8 cellular contexts compared by ENCODE assay signal in genomic region chr5:108521841-108522506, GRCh38.
DNase-seq lines count a peak whose midpoint lies in the region; ATAC-seq and TF ChIP-seq lines count a peak whose summit lies in the region.

No MANE protein-coding gene starts in this region.

- no peaks in the 10 kb centered on the region for H3K9me2 ChIP-seq in hepatocyte (replicated peaks; ENCODE audit: insufficient read depth)

- no peaks in the 10 kb centered on the region for H3K4me1 ChIP-seq in CD8-positive, alpha-beta T cell (ENCODE audit: insufficient read depth, low read length)
- peaks cover 17% of the 10 kb centered on the region for H3K4me1 ChIP-seq in hepatocyte (ENCODE audit: insufficient read depth)

- CTCF ChIA-PET in CD8-positive, alpha-beta T cell (lab: Charles Lee): interaction anchor here (1.0 kb wide), 1 partner anchor 12 kb away, joined by 3 read pairs; no protein-coding TSS in a partner anchor
- CTCF ChIA-PET in activated CD8-positive, alpha-beta T cell treated with anti-CD3 and anti-CD28 coated beads, Interleukin-2, amount 10 ng/mL, durations not matched to agents 7 days and 5 days (lab: Charles Lee): no interaction called here

- H3K4me1 Mint-ChIP-seq in CD8-positive, alpha-beta T cell (ENCODE audit: low read depth): no peaks in the 10 kb centered on the region
- H3K4me1 Mint-ChIP-seq in activated CD8-positive, alpha-beta T cell treated with anti-CD3 and anti-CD28 coated beads, Interleukin-2, amount 10 ng/mL, durations not matched to agents 7 days and 5 days (ENCODE audit: low read depth): no peaks in the 10 kb centered on the region
- peaks cover 38% of the 10 kb centered on the region for H3K4me1 Mint-ChIP-seq in stimulated activated memory B cell treated with anti-CD40 and anti-IgM and Interleukin-4, amounts not matched to agents 10 μg/mL and 1 μg/mL and 100 μg/mL, for 72 hours

- 18% methylated on average over 4 of the region's 4 CpGs for WGBS in hepatocyte (ENCODE audit: low lambda C conversion rate, missing lambda C conversion rate)

- H3K27me3 ChIP-seq in CD8-positive, alpha-beta T cell (ENCODE audit: insufficient read depth, low read length): no peaks in the 10 kb centered on the region
- H3K27me3 ChIP-seq in hepatocyte: no peaks in the 10 kb centered on the region

- H3K4me2 ChIP-seq in hepatocyte: no peak overlapping the region

- no peak overlapping the region for H3K27ac ChIP-seq in CD8-positive, alpha-beta T cell (ENCODE audit: low read depth, low read length)
- no peak overlapping the region for H3K27ac ChIP-seq in hepatocyte

- POLR2A ChIA-PET in CD8-positive, alpha-beta T cell (lab: Charles Lee): no interaction called here
- POLR2A ChIA-PET in activated CD8-positive, alpha-beta T cell treated with anti-CD3 and anti-CD28 coated beads, Interleukin-2, amount 10 ng/mL, durations not matched to agents 7 days and 5 days (lab: Charles Lee): no interaction called here

- peaks cover 6% of the 10 kb centered on the region for H3K9me3 Mint-ChIP-seq in CD8-positive, alpha-beta T cell
- peaks cover 6% of the 10 kb centered on the region for H3K9me3 Mint-ChIP-seq in activated CD8-positive, alpha-beta T cell treated with anti-CD3 and anti-CD28 coated beads, Interleukin-2, amount 10 ng/mL, durations not matched to agents 7 days and 5 days (ENCODE audit: insufficient read depth)
- peaks cover 5% of the 10 kb centered on the region for H3K9me3 Mint-ChIP-seq in stimulated activated memory B cell treated with anti-CD40 and anti-IgM and Interleukin-4, amounts not matched to agents 10 μg/mL and 1 μg/mL and 100 μg/mL, for 72 hours

- no peaks in the 10 kb centered on the region for H3K36me3 Mint-ChIP-seq in CD8-positive, alpha-beta T cell
- no peaks in the 10 kb centered on the region for H3K36me3 Mint-ChIP-seq in activated CD8-positive, alpha-beta T cell treated with anti-CD3 and anti-CD28 coated beads, Interleukin-2, amount 10 ng/mL, durations not matched to agents 7 days and 5 days (ENCODE audit: low read depth)
- peaks cover 7% of the 10 kb centered on the region for H3K36me3 Mint-ChIP-seq in stimulated activated memory B cell treated with anti-CD40 and anti-IgM and Interleukin-4, amounts not matched to agents 10 μg/mL and 1 μg/mL and 100 μg/mL, for 72 hours

- H3K9me3 ChIP-seq in CD8-positive, alpha-beta T cell (ENCODE audit: low read length): peaks cover 3% of the 10 kb centered on the region
- no peaks in the 10 kb centered on the region for H3K9me3 ChIP-seq in hepatocyte (ENCODE audit: low read depth)

- no peaks in the 10 kb centered on the region for H4K20me1 ChIP-seq in hepatocyte (ENCODE audit: insufficient read depth, poor library complexity, severe bottlenecking)

- no peak overlapping the region for H3K4me3 ChIP-seq in CD8-positive, alpha-beta T cell (ENCODE audit: low read depth, low read length)
- H3K4me3 ChIP-seq in hepatocyte: no peak overlapping the region

- DNase-seq in CD8-positive, alpha-beta T cell: peak in 1 of 7 experiments; percentile 7
- DNase-seq in NCI-H2196 treated with DMSO at 0.1 percent for 48 hours (lab: John Stamatoyannopoulos, UW; ENCODE audit: unreplicated experiment) (peak; percentile 44), hepatocyte (ENCODE audit: low spot score) (peak; percentile 81), cortex of kidney (lab: John Stamatoyannopoulos, UW) (no peak)
- DNase-seq in activated CD8-positive, alpha-beta T cell treated with anti-CD3 and anti-CD28 coated beads, Interleukin-2, amount 10 ng/mL, durations not matched to agents 7 days and 5 days: peak; percentile 24

- no peak overlapping the region for H3K27ac Mint-ChIP-seq in CD8-positive, alpha-beta T cell
- H3K27ac Mint-ChIP-seq in activated CD8-positive, alpha-beta T cell treated with anti-CD3 and anti-CD28 coated beads, Interleukin-2, amount 10 ng/mL, durations not matched to agents 7 days and 5 days: no peak overlapping the region
- H3K27ac Mint-ChIP-seq in stimulated activated memory B cell treated with anti-CD40 and anti-IgM and Interleukin-4, amounts not matched to agents 10 μg/mL and 1 μg/mL and 100 μg/mL, for 72 hours: peak overlapping the region; percentile 54

- intact Hi-C loops in CD8-positive, alpha-beta T cell (cut with DNase I, micrococcal nuclease): loop anchor here (2.0 to 10.0 kb wide), 4 partner anchors 257 to 955 kb away; no protein-coding TSS in a partner anchor

- no peaks in the 10 kb centered on the region for H3K36me3 ChIP-seq in CD8-positive, alpha-beta T cell (ENCODE audit: insufficient read depth, low read length)
- H3K36me3 ChIP-seq in hepatocyte (replicated peaks; ENCODE audit: insufficient read depth, low read depth): no peaks in the 10 kb centered on the region

- no peaks in the 10 kb centered on the region for H3K79me2 ChIP-seq in hepatocyte

- peak; percentile 63 for TF ChIP-seq CTCF in CD8-positive, alpha-beta T cell (IDR thresholded peaks at IDR 0.05)
- peak; percentile 69 for TF ChIP-seq CTCF in hepatocyte (IDR thresholded peaks at IDR 0.05; ENCODE audit: poor library complexity)

- ATAC-seq in CD8-positive, alpha-beta T cell: peak; percentile 66
- peak; percentile 59 for ATAC-seq in GM18867 (IDR thresholded peaks at IDR 0.05; ENCODE audit: unreplicated experiment)
- ATAC-seq in HG03025 (IDR thresholded peaks at IDR 0.05; ENCODE audit: low FRiP score, unreplicated experiment): peak; percentile 46
- ATAC-seq in activated CD8-positive, alpha-beta T cell treated with anti-CD3 and anti-CD28 coated beads, Interleukin-2, amount 10 ng/mL, durations not matched to agents 7 days and 5 days: peak; percentile 68
- peak; percentile 57 for ATAC-seq in stimulated activated memory B cell treated with anti-CD40 and anti-IgM and Interleukin-4, amounts not matched to agents 10 μg/mL and 1 μg/mL and 100 μg/mL, for 72 hours

- H3K27me3 Mint-ChIP-seq in CD8-positive, alpha-beta T cell (ENCODE audit: low read depth): peaks cover 11% of the 10 kb centered on the region
- H3K27me3 Mint-ChIP-seq in activated CD8-positive, alpha-beta T cell treated with anti-CD3 and anti-CD28 coated beads, Interleukin-2, amount 10 ng/mL, durations not matched to agents 7 days and 5 days (ENCODE audit: low read depth): peaks cover 3% of the 10 kb centered on the region
- H3K27me3 Mint-ChIP-seq in stimulated activated memory B cell treated with anti-CD40 and anti-IgM and Interleukin-4, amounts not matched to agents 10 μg/mL and 1 μg/mL and 100 μg/mL, for 72 hours: no peaks in the 10 kb centered on the region

- H3K4me3 Mint-ChIP-seq in CD8-positive, alpha-beta T cell: no peak overlapping the region
- H3K4me3 Mint-ChIP-seq in activated CD8-positive, alpha-beta T cell treated with anti-CD3 and anti-CD28 coated beads, Interleukin-2, amount 10 ng/mL, durations not matched to agents 7 days and 5 days: no peak overlapping the region
- H3K4me3 Mint-ChIP-seq in stimulated activated memory B cell treated with anti-CD40 and anti-IgM and Interleukin-4, amounts not matched to agents 10 μg/mL and 1 μg/mL and 100 μg/mL, for 72 hours: no peak overlapping the region

- no peak overlapping the region for H2AFZ ChIP-seq in hepatocyte
